In genomic region chr1:246565751-246566127, GRCh38 we compare ENCODE assay signal across 8 cellular contexts. TPM values are rescaled to one million over a fixed set of nuclear protein-coding genes. Genes with fewer than 3 reads are reported as not detected.
A peak's percentile ranks its signal among the peaks of the same experiment; 100 is the strongest.
DNase-seq lines count a peak whose midpoint lies in the region; ATAC-seq and TF ChIP-seq lines count a peak whose summit lies in the region.

No MANE protein-coding gene starts in this region.

- peaks cover 39% of the 10 kb centered on the region for H3K4me1 Mint-ChIP-seq in nephron progenitor cell

- peak in 1 of 2 donors; percentile 73 for DNase-seq in cardiac muscle cell (ENCODE audit: low read depth in 1 of 2, low spot score in 1 of 2)
- DNase-seq in Right ventricle myocardium inferior (ENCODE audit: missing footprints), result no peak
- DNase-seq in NT2/D1 (ENCODE audit: low read depth, low spot score), result no peak
- DNase-seq in nephron progenitor cell, result no peak
- no peak for DNase-seq in stimulated activated CD4-positive, alpha-beta T cell treated with anti-CD3 and anti-CD28 coated beads, Interleukin-2, amount 100 ng/mL, for 48 hours
- no peak for DNase-seq in T1000 (lab: John Stamatoyannopoulos, UW)
- DNase-seq in mucosa of gallbladder (ENCODE audit: low spot score), result no peak

- H3K4me3 Mint-ChIP-seq in nephron progenitor cell, result peak overlapping the region; percentile 99

- H3K36me3 Mint-ChIP-seq in nephron progenitor cell (ENCODE audit: low read depth), result peaks cover 6% of the 10 kb centered on the region

- H3K4me3 ChIP-seq in cardiac muscle cell, result peak overlapping the region; percentile 78
- H3K4me3 ChIP-seq in NT2/D1 (ENCODE audit: insufficient read length, low read depth), result peak overlapping the region; percentile 68
- H3K4me3 ChIP-seq in endocrine pancreas (ENCODE audit: control insufficient read depth, insufficient read depth, low read length), result peak overlapping the region; percentile 94

- no peaks in the 10 kb centered on the region for H3K9me3 ChIP-seq in cardiac muscle cell (ENCODE audit: low read depth)
- H3K9me3 ChIP-seq in NT2/D1 (ENCODE audit: insufficient read depth, low read length), result no peaks in the 10 kb centered on the region
- no peaks in the 10 kb centered on the region for H3K9me3 ChIP-seq in endocrine pancreas (ENCODE audit: control insufficient read depth, low read length)

- peak overlapping the region; percentile 99 for H3K27ac Mint-ChIP-seq in nephron progenitor cell

- no peak for ATAC-seq in Right ventricle myocardium inferior

- peak overlapping the region; percentile 85 for H3K27ac ChIP-seq in cardiac muscle cell

- H3K36me3 ChIP-seq in cardiac muscle cell, result no peaks in the 10 kb centered on the region
- peaks cover 30% of the 10 kb centered on the region for H3K36me3 ChIP-seq in NT2/D1 (ENCODE audit: insufficient read depth, insufficient read length, low read length)
- no peaks in the 10 kb centered on the region for H3K36me3 ChIP-seq in endocrine pancreas (ENCODE audit: control insufficient read depth, insufficient read depth, low read length)

- peak overlapping the region; percentile 87 for H3K9ac ChIP-seq in NT2/D1 (ENCODE audit: insufficient read length, low read depth)
- peak overlapping the region; percentile 96 for H3K9ac ChIP-seq in endocrine pancreas (ENCODE audit: control insufficient read depth, insufficient read depth, low read length)

- H3K27me3 ChIP-seq in cardiac muscle cell (no peaks in the 10 kb centered on the region), NT2/D1 (ENCODE audit: insufficient read depth, insufficient read length) (no peaks in the 10 kb centered on the region), endocrine pancreas (ENCODE audit: control insufficient read depth, insufficient read depth, low read length) (no peaks in the 10 kb centered on the region)

- no peaks in the 10 kb centered on the region for H3K9me3 Mint-ChIP-seq in nephron progenitor cell

- H3K4me1 ChIP-seq in cardiac muscle cell (ENCODE audit: low read depth) (peaks cover 3% of the 10 kb centered on the region), NT2/D1 (ENCODE audit: insufficient read depth, insufficient read length) (no peaks in the 10 kb centered on the region), endocrine pancreas (ENCODE audit: control insufficient read depth, insufficient read depth, low read length) (peaks cover 20% of the 10 kb centered on the region)

- H3K27me3 Mint-ChIP-seq in nephron progenitor cell (ENCODE audit: low read depth, poor library complexity), result no peaks in the 10 kb centered on the region

- TF ChIP-seq CTCF in cardiac muscle cell (IDR thresholded peaks at IDR 0.05; ENCODE audit: low read depth, low read length) (no peak), nephron progenitor cell (IDR thresholded peaks at IDR 0.05) (no peak)

- intact Hi-C loops in Right ventricle myocardium inferior (cut with DNase I), result loop anchor here (2.0 kb wide), 4 partner anchors 31 to 133 kb away; no protein-coding TSS in a partner anchor

RNA-seq across cellular contexts. Expression of gene TFB2M, which starts 0.3 kb away (rescaled TPM):
- total RNA-seq in cardiac muscle cell (5.7 and 7.3 TPM in 2 replicates), Right ventricle myocardium inferior (18.0 TPM), mucosa of gallbladder (10.5 TPM)
- polyA plus RNA-seq in cardiac muscle cell, result 9.4 and 12.0 TPM in 2 replicates

RNA-seq across cellular contexts. Expression of gene CNST, which starts 0.5 kb away (rescaled TPM):
- 14.1 and 17.9 TPM in 2 replicates for total RNA-seq in cardiac muscle cell
- polyA plus RNA-seq in cardiac muscle cell, result 13.1 and 14.9 TPM in 2 replicates
- 18.4 TPM for total RNA-seq in Right ventricle myocardium inferior
- 29.6 TPM for total RNA-seq in mucosa of gallbladder

RNA-seq across cellular contexts. Expression of gene SMYD3, which starts 58.7 kb away (rescaled TPM):
- total RNA-seq in cardiac muscle cell (47.2 and 48.0 TPM in 2 replicates), Right ventricle myocardium inferior (8.8 TPM), mucosa of gallbladder (18.8 TPM)
- 50.8 and 69.5 TPM in 2 replicates for polyA plus RNA-seq in cardiac muscle cell
